Comparison of ENCODE assay signal across 8 cellular contexts in the genomic region with DNA sequence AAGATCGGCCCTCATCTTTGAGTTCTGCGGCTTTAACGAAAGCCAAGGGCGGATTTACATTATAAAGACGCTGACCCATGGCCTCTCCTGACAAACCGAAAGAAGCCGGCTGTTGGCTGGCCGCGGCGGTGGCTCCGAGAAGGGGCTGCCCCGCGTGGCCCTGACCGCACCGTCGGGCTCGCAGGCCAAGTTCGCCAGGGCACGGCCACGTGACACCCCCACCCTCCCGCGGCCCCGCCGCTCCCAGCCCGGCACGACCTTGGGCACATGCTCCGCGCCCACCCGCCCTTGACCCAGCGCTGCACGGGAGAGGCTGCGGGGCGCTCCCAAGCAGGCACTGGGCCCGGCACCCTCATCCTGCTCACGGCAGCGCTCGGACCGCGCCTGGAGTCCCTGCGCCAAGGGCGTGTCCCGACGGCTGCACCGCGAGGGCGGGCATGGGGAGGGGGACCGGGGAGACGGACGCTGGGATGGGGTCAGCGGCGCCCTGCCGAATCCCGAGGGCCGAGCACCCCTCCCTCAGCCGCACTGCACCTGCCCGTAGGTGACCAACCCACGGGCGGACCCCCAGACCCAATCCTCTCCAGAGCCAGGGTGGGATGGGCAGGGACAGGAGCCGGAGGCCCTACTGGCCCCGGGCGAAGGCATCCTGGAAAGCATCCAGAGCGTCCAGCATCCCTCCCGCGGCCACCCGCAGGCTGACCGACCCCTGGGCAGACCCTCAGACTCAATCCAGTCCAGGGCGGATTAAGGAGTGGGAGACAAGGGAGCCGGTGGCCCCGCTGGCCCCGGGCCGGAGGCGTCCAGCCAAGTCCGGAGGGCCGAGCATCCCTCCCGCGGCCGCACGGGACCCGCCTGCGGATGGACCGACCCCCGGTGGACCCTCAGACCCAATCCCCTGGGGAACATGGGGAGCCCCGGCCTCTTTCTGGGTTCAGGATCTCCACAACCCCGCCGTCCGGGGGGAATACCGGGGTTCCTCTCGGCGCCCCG. TPM values are rescaled to one million over a fixed set of nuclear protein-coding genes. Genes with fewer than 3 reads are reported as not detected.
DNase-seq lines count a peak whose midpoint lies in the region; ATAC-seq and TF ChIP-seq lines count a peak whose summit lies in the region.

No MANE protein-coding gene starts in this region.

- TF ChIP-seq CTCF in left ventricle myocardium inferior (IDR thresholded peaks at IDR 0.05; ENCODE audit: borderline replicate concordance), result no peak

- H3K27ac ChIP-seq in left ventricle myocardium inferior (replicated peaks), result peak overlapping the region; percentile 95

- peak overlapping the region; percentile 89 for H3K4me3 Mint-ChIP-seq in activated naive CD8-positive, alpha-beta T cell treated with anti-CD3 and anti-CD28 coated beads, Interleukin-2, amount 10 ng/mL, durations not matched to agents 7 days and 5 days

- POLR2A ChIA-PET in activated naive CD8-positive, alpha-beta T cell treated with anti-CD3 and anti-CD28 coated beads, Interleukin-2, amount 10 ng/mL, durations not matched to agents 7 days and 5 days (lab: Charles Lee), result no interaction called here

- H3K4me1 ChIP-seq in left ventricle myocardium inferior, result peaks cover 81% of the 10 kb centered on the region

- peak overlapping the region; percentile 89 for H3K27ac Mint-ChIP-seq in activated naive CD8-positive, alpha-beta T cell treated with anti-CD3 and anti-CD28 coated beads, Interleukin-2, amount 10 ng/mL, durations not matched to agents 7 days and 5 days

- H3K36me3 Mint-ChIP-seq in activated naive CD8-positive, alpha-beta T cell treated with anti-CD3 and anti-CD28 coated beads, Interleukin-2, amount 10 ng/mL, durations not matched to agents 7 days and 5 days, result peaks cover 10% of the 10 kb centered on the region

- H3K9me3 Mint-ChIP-seq in activated naive CD8-positive, alpha-beta T cell treated with anti-CD3 and anti-CD28 coated beads, Interleukin-2, amount 10 ng/mL, durations not matched to agents 7 days and 5 days, result no peaks in the 10 kb centered on the region

- no peaks in the 10 kb centered on the region for H3K36me3 ChIP-seq in left ventricle myocardium inferior

- peak; percentile 24 to 69 (median 66) for DNase-seq in NCI-H1417 (lab: John Stamatoyannopoulos, UW)
- DNase-seq in NCI-H1417 treated with DMSO at 0.1 percent for 48 hours (lab: John Stamatoyannopoulos, UW), result no peak
- DNase-seq in NCI-H510A (lab: John Stamatoyannopoulos, UW), result peak; percentile 49
- DNase-seq in activated naive CD8-positive, alpha-beta T cell treated with anti-CD3 and anti-CD28 coated beads, Interleukin-2, amount 10 ng/mL, durations not matched to agents 7 days and 5 days, result peak; percentile 64
- peak; percentile 59 for DNase-seq in left ventricle myocardium inferior
- peak; percentile 58 for DNase-seq in retina

- peaks cover 34% of the 10 kb centered on the region for H3K4me1 Mint-ChIP-seq in activated naive CD8-positive, alpha-beta T cell treated with anti-CD3 and anti-CD28 coated beads, Interleukin-2, amount 10 ng/mL, durations not matched to agents 7 days and 5 days

- H3K4me3 ChIP-seq in left ventricle myocardium inferior, result peak overlapping the region; percentile 89

- intact Hi-C loops in left ventricle myocardium inferior (cut with micrococcal nuclease), result no loop called here

- peaks cover under 1% of the 10 kb centered on the region for H3K27me3 Mint-ChIP-seq in activated naive CD8-positive, alpha-beta T cell treated with anti-CD3 and anti-CD28 coated beads, Interleukin-2, amount 10 ng/mL, durations not matched to agents 7 days and 5 days

- no peaks in the 10 kb centered on the region for H3K27me3 ChIP-seq in left ventricle myocardium inferior (ENCODE audit: low read depth)

- ATAC-seq in activated naive CD8-positive, alpha-beta T cell treated with anti-CD3 and anti-CD28 coated beads, Interleukin-2, amount 10 ng/mL, durations not matched to agents 7 days and 5 days (ENCODE audit: low read depth), result no peak
- ATAC-seq in HG02798 (IDR thresholded peaks at IDR 0.05; ENCODE audit: poor library complexity, unreplicated experiment), result no peak
- no peak for ATAC-seq in GM21360 (IDR thresholded peaks at IDR 0.05; ENCODE audit: unreplicated experiment)

- H3K9me3 ChIP-seq in left ventricle myocardium inferior (replicated peaks), result no peaks in the 10 kb centered on the region

RNA-seq across cellular contexts. Expression of a gene that starts 0.8 kb away (rescaled TPM):
- 10 to 100 TPM; 47.1 to 52.2 TPM for total RNA-seq in activated naive CD8-positive, alpha-beta T cell treated with anti-CD3 and anti-CD28 coated beads, Interleukin-2, amount 10 ng/mL, durations not matched to agents 7 days and 5 days
- total RNA-seq in left ventricle myocardium inferior, result 73.1 TPM
